Comparison of ENCODE assay signal across 8 cellular contexts in the genomic region with DNA sequence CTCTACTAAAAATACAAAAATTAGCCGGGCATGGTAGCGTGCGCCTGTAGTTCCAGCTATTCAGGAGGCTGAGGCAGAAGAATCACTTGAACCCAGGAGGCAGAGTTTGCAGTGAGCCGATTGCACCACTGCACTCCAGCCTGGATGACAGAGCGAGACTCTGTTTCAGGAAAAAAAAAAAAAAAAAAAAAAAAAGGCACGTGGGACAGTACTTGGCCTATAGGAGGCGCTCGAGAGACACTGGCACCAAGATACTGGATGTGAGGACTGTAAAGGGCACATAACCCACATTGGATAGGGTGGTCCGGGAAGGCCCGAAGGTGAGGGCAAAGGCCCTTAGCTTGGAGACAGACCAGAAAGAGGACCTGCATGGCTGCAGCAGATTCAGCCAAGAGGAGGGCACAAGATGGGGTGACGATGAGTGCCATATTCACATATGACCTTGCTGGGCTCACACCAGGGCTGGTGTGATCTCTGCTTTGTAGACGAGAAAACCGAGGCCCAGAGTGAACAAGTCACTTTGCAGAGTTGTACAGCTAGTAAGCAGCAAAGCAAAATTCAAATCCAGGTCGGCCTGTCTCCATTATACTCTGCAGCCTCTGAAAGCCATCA.
DNase-seq lines count a peak whose midpoint lies in the region; ATAC-seq and TF ChIP-seq lines count a peak whose summit lies in the region.

No MANE protein-coding gene starts in this region.

- no peaks in the 10 kb centered on the region for H3K9me3 ChIP-seq in Panc1 (ENCODE audit: control insufficient read depth, insufficient read depth, low read depth, low read length)
- no peaks in the 10 kb centered on the region for H3K9me3 ChIP-seq in neural cell (ENCODE audit: low read length)
- H3K9me3 ChIP-seq in spleen, result no peaks in the 10 kb centered on the region

- WGBS in spleen, 5 donors, result 75 to 88% (median 85%) methylated on average over 13 to 14 of the region's 14 CpGs

- DNase-seq in BJ (ENCODE audit: low read depth), result no peak
- peak; percentile 25 for DNase-seq in Panc1 (ENCODE audit: low read depth, low spot score)
- peak; percentile 60 for DNase-seq in ecto neural progenitor cell (ENCODE audit: low spot score)
- no peak for DNase-seq in ureter (ENCODE audit: low spot score)
- no peak for DNase-seq in spleen

- H3K27me3 ChIP-seq in BJ (ENCODE audit: control insufficient read depth, insufficient read depth, low read length) (no peaks in the 10 kb centered on the region), Panc1 (ENCODE audit: control insufficient read depth, insufficient read depth, low read length) (no peaks in the 10 kb centered on the region), neural cell (ENCODE audit: insufficient read depth, low read depth, low read length) (no peaks in the 10 kb centered on the region), spleen (replicated peaks in 1 of 7) (no peaks in the 10 kb centered on the region)

- intact Hi-C loops in Panc1 (cut with micrococcal nuclease; ENCODE audit: unreplicated experiment) (no loop called here), spleen (cut with DNase I; ENCODE audit: low total_unique reads) (no loop called here)

- no peak for TF ChIP-seq RAD21 in neural cell (conservative IDR thresholded peaks at IDR 0.05)

- H3K9ac ChIP-seq in neural cell (ENCODE audit: low read length), result no peak overlapping the region

- TF ChIP-seq EP300 in neural cell (conservative IDR thresholded peaks at IDR 0.05; ENCODE audit: poor library complexity, severe bottlenecking), result no peak

- POLR2A ChIA-PET in BJ (lab: Charles Lee) (no interaction called here), Panc1 (lab: Charles Lee) (interaction anchor here (0.6 to 0.7 kb wide), 3 partner anchors 26 to 173 kb away, joined by 9 to 13 read pairs (median 11); no protein-coding TSS in a partner anchor)

- CTCF ChIA-PET in BJ (lab: Yijun Ruan, JAX), result interaction anchor here (0.6 to 2.9 kb wide), 10 partner anchors 7 to 237 kb away, joined by 3 to 16 read pairs (median 6); a partner anchor contains a TSS
- CTCF ChIA-PET in Panc1 (lab: Charles Lee), result interaction anchor here (0.5 to 1.2 kb wide), 6 partner anchors 9 to 93 kb away, joined by 3 to 16 read pairs (median 6); no protein-coding TSS in a partner anchor

- ATAC-seq in Panc1 (peak; percentile 38; the same call in 1 of the 2 replicates), HG03521 (IDR thresholded peaks at IDR 0.05; ENCODE audit: unreplicated experiment) (no peak)

- no peak overlapping the region for H2AFZ ChIP-seq in neural cell (ENCODE audit: low read depth, low read length)

- BruUV-seq in Panc1 (replicated peaks; lab: Mats Ljungman, UMichigan), result no TSS peak

- no peaks in the 10 kb centered on the region for H3K4me1 ChIP-seq in Panc1 (ENCODE audit: control insufficient read depth, insufficient read depth, low read length)
- no peaks in the 10 kb centered on the region for H3K4me1 ChIP-seq in spleen

- in situ Hi-C loops in Panc1 (cut with HindIII; ENCODE audit: low pct_unique_long_range_greater_than_20kb, low sequenced_read_pairs), result no loop called here

- no peaks in the 10 kb centered on the region for H3K9me2 ChIP-seq in neural cell (ENCODE audit: insufficient read depth, low read length)

- no peak overlapping the region for H3K4me3 ChIP-seq in BJ (ENCODE audit: low read depth, low read length)
- no peak overlapping the region for H3K4me3 ChIP-seq in Panc1 (ENCODE audit: low read depth in 2 of 2, low read length in 2 of 2)
- H3K4me3 ChIP-seq in neural cell (ENCODE audit: low read length), result no peak overlapping the region
- no peak overlapping the region for H3K4me3 ChIP-seq in spleen

- no peaks in the 10 kb centered on the region for H3K79me2 ChIP-seq in neural cell (replicated peaks; ENCODE audit: insufficient read depth, low read length)

- no peaks in the 10 kb centered on the region for H4K20me1 ChIP-seq in neural cell (ENCODE audit: insufficient read depth)

- no peak for TF ChIP-seq POLR2A in spleen (IDR thresholded peaks at IDR 0.05)

- peaks cover 7% of the 10 kb centered on the region for H3K36me3 ChIP-seq in BJ (ENCODE audit: control insufficient read depth, insufficient read depth, low read length)
- no peaks in the 10 kb centered on the region for H3K36me3 ChIP-seq in Panc1 (ENCODE audit: control insufficient read depth, insufficient read depth, low read length)
- H3K36me3 ChIP-seq in neural cell (ENCODE audit: insufficient read depth, low read length), result no peaks in the 10 kb centered on the region
- peaks cover 0 to 69% (median 7%) of the 10 kb centered on the region in 6 donors for H3K36me3 ChIP-seq in spleen

- H3F3A ChIP-seq in neural cell (ENCODE audit: insufficient read depth, low read length, poor library complexity, severe bottlenecking), result no peaks in the 10 kb centered on the region

- no peak overlapping the region for H3K4me2 ChIP-seq in neural cell (ENCODE audit: low read length)

- H3K27ac ChIP-seq in Panc1 (ENCODE audit: low read length) (no peak overlapping the region), neural cell (ENCODE audit: low read length) (no peak overlapping the region), spleen (no peak overlapping the region)

- peak; percentile 69 for TF ChIP-seq CTCF in BJ (IDR thresholded peaks at IDR 0.05; ENCODE audit: insufficient read depth, low read depth, low read length)
- peak; percentile 74 for TF ChIP-seq CTCF in GM12874 (IDR thresholded peaks at IDR 0.05; ENCODE audit: insufficient read depth, low read depth, low read length)
- peak; percentile 96 for TF ChIP-seq CTCF in Panc1 (IDR thresholded peaks at IDR 0.05)
- peak; percentile 49 for TF ChIP-seq CTCF in neural cell (IDR thresholded peaks at IDR 0.05; ENCODE audit: poor library complexity, severe bottlenecking)
- TF ChIP-seq CTCF in spleen (IDR thresholded peaks at IDR 0.05 in 8 of 11, conservative IDR thresholded peaks at IDR 0.05 in 3 of 11), result peak in 4 of 11 experiments; percentile 26 to 31 (median 28)

TF ChIP-seq in neural cell, 6 proteins besides CTCF, POLR2A, EP300 and RAD21:
- TF ChIP-seq SMC3 (conservative IDR thresholded peaks at IDR 0.05; ENCODE audit: poor library complexity), result no peak
- no peak for TF ChIP-seq MXI1 (conservative IDR thresholded peaks at IDR 0.05; ENCODE audit: poor library complexity, severe bottlenecking)
- TF ChIP-seq, protein P1, sequence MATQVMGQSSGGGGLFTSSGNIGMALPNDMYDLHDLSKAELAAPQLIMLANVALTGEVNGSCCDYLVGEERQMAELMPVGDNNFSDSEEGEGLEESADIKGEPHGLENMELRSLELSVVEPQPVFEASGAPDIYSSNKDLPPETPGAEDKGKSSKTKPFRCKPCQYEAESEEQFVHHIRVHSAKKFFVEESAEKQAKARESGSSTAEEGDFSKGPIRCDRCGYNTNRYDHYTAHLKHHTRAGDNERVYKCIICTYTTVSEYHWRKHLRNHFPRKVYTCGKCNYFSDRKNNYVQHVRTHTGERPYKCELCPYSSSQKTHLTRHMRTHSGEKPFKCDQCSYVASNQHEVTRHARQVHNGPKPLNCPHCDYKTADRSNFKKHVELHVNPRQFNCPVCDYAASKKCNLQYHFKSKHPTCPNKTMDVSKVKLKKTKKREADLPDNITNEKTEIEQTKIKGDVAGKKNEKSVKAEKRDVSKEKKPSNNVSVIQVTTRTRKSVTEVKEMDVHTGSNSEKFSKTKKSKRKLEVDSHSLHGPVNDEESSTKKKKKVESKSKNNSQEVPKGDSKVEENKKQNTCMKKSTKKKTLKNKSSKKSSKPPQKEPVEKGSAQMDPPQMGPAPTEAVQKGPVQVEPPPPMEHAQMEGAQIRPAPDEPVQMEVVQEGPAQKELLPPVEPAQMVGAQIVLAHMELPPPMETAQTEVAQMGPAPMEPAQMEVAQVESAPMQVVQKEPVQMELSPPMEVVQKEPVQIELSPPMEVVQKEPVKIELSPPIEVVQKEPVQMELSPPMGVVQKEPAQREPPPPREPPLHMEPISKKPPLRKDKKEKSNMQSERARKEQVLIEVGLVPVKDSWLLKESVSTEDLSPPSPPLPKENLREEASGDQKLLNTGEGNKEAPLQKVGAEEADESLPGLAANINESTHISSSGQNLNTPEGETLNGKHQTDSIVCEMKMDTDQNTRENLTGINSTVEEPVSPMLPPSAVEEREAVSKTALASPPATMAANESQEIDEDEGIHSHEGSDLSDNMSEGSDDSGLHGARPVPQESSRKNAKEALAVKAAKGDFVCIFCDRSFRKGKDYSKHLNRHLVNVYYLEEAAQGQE (IDR thresholded peaks at IDR 0.05; ENCODE audit: borderline replicate concordance), result no peak
- no peak for TF ChIP-seq POLR2AphosphoS5 (IDR thresholded peaks at IDR 0.05)
- no peak for TF ChIP-seq TAF1 (IDR thresholded peaks at IDR 0.05; ENCODE audit: low read depth)
- no peak for TF ChIP-seq EZH2 (IDR thresholded peaks at IDR 0.05; ENCODE audit: borderline replicate concordance, insufficient read depth, low read length, poor library complexity, severe bottlenecking)
TF ChIP-seq in neural cell: peak in this region for 0.

Comparison
In these comparisons a context has a peak if more than half of its experiments do, and no peak if none do; other contexts are left out.
1. DNase-seq: peak in Panc1 (single experiment) and ecto neural progenitor cell (single experiment); none in BJ (single experiment), ureter (single experiment) and spleen (single experiment).